11 cellular contexts compared by ENCODE assay signal in the genomic region with DNA sequence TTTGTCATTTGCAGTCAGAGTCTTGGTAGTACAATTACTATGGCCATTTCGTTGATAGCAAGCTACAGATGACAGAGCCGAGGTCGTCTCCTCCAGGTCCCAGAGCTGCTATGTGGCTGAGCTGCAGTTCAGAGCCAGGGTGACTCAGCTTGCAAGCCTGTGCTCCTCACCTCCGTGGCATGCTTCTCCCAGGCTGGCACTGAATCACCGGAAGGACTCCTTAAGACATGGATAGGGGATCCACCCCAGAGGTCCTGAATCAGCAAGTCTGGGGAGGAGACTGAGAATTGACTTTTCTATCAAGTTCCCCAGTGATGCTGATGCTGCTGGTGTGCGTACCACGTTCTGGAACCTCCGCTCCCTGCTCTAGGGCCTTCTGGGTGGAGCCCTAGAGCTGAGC.
DNase-seq lines count a peak whose midpoint lies in the region; ATAC-seq, FAIRE-seq and TF ChIP-seq lines count a peak whose summit lies in the region.
"Had no signal": no experiment of that assay in that cellular context is flagged by ENCODE, and none has a peak within 500 bp of the region (broad histone marks: within the 10 kb centered on the region; RNA-seq: fewer than 3 reads in every experiment).

No MANE protein-coding gene starts in this region.

- peak overlapping the region; percentile 42 for H3K9ac ChIP-seq in astrocyte (ENCODE audit: low read length)

- H3K36me3 ChIP-seq in A673 (ENCODE audit: insufficient read depth, low read length, poor library complexity, severe bottlenecking) (no peaks in the 10 kb centered on the region), astrocyte (ENCODE audit: insufficient read depth, low read length) (no peaks in the 10 kb centered on the region), gastrocnemius medialis (no peaks in the 10 kb centered on the region)

- in situ Hi-C loops in gastrocnemius medialis (cut with MboI; ENCODE audit: low sequenced_read_pairs in 4 of 4): no loop called here

- H3K27me3 Mint-ChIP-seq in astrocyte (ENCODE audit: low read depth, unreplicated experiment): peaks cover 11% of the 10 kb centered on the region
- H3K27me3 Mint-ChIP-seq: dendritic cell treated with granulocyte-macrophage colony-stimulating factor and Interleukin-4, amounts not matched to agents 40 ng/mL and 50 ng/mL, for 4 days had no signal

- H3K9me3 ChIP-seq in A673 (ENCODE audit: low read depth, low read length, poor library complexity, severe bottlenecking) (no peaks in the 10 kb centered on the region), astrocyte (ENCODE audit: insufficient read depth, low read depth, low read length) (no peaks in the 10 kb centered on the region), gastrocnemius medialis (no peaks in the 10 kb centered on the region)

- H3K79me2 ChIP-seq in astrocyte (ENCODE audit: insufficient read depth, low read length): no peaks in the 10 kb centered on the region

- no peaks in the 10 kb centered on the region for H4K20me1 ChIP-seq in astrocyte (ENCODE audit: insufficient read depth, low read length)

- CTCF ChIA-PET in A673 (lab: Charles Lee): no interaction called here

- TF ChIP-seq POLR2A in gastrocnemius medialis (IDR thresholded peaks at IDR 0.05): no peak

- TF ChIP-seq CTCF in A673 (conservative IDR thresholded peaks at IDR 0.05; ENCODE audit: low read depth, low read length): no peak
- no peak for TF ChIP-seq CTCF in astrocyte (IDR thresholded peaks at IDR 0.05; ENCODE audit: insufficient read depth, low read depth, low read length)
- no peak for TF ChIP-seq CTCF in gastrocnemius medialis (IDR thresholded peaks at IDR 0.05 in 4 of 5, conservative IDR thresholded peaks at IDR 0.05 in 1 of 5)

- H3K27ac ChIP-seq in A673 (ENCODE audit: low read depth, low read length, poor library complexity, severe bottlenecking) (no peak overlapping the region), astrocyte (ENCODE audit: low read depth, low read length) (peak overlapping the region; percentile 70), gastrocnemius medialis (no peak overlapping the region)

- H3K4me3 ChIP-seq in A673 (ENCODE audit: low read depth, low read length, poor library complexity, severe bottlenecking) (no peak overlapping the region), astrocyte (ENCODE audit: insufficient read depth, low read depth, low read length) (no peak overlapping the region), gastrocnemius medialis (no peak overlapping the region)

- DNase-seq in A673 (ENCODE audit: low spot score) (peak; percentile 21), HPDE6-E6E7 (ENCODE audit: extremely low spot score) (peak; percentile 100), astrocyte (ENCODE audit: low read depth) (peak; percentile 93), islet precursor cell (peak; percentile 86), GDM1 (lab: John Stamatoyannopoulos, UW) (no peak), NCI-H2029 (lab: John Stamatoyannopoulos, UW) (no peak), gastrocnemius medialis (no peak)
- DNase-seq in activated CD4-positive, alpha-beta T cell treated with anti-CD3 and anti-CD28 coated beads, Interleukin-2, amount 50 U/mL, for 48 hours: no peak
- DNase-seq: C1 segment of cervical spinal cord had no signal

- ATAC-seq in gastrocnemius medialis: no peak
- ATAC-seq: activated T-helper 17 cell treated with anti-CD3 and anti-CD28 coated beads, Interleukin-2, amount 50 U/mL, for 72 hours had no signal

- peak; percentile 100 for FAIRE-seq in astrocyte (lab: Jason Lieb, UNC)

- peak overlapping the region; percentile 70 for H3K4me3 Mint-ChIP-seq in astrocyte (ENCODE audit: unreplicated experiment)
- H3K4me3 Mint-ChIP-seq: activated T-helper 17 cell treated with anti-CD3 and anti-CD28 coated beads, Interleukin-2, amount 50 U/mL, for 72 hours; dendritic cell treated with granulocyte-macrophage colony-stimulating factor and Interleukin-4, amounts not matched to agents 40 ng/mL and 50 ng/mL, for 4 days had no signal

- intact Hi-C loops in A673 (cut with micrococcal nuclease; ENCODE audit: unreplicated experiment): no loop called here
- intact Hi-C loops in gastrocnemius medialis (cut with DNase I; ENCODE audit: low total_unique reads): no loop called here

- H3K36me3 Mint-ChIP-seq in astrocyte (ENCODE audit: low read depth, unreplicated experiment): peaks cover 1% of the 10 kb centered on the region

- H3K9me3 Mint-ChIP-seq in astrocyte (ENCODE audit: unreplicated experiment): peaks cover 7% of the 10 kb centered on the region
- H3K9me3 Mint-ChIP-seq: activated T-helper 17 cell treated with anti-CD3 and anti-CD28 coated beads, Interleukin-2, amount 50 U/mL, for 72 hours; dendritic cell treated with granulocyte-macrophage colony-stimulating factor and Interleukin-4, amounts not matched to agents 40 ng/mL and 50 ng/mL, for 4 days had no signal

- H3K4me1 ChIP-seq in A673 (ENCODE audit: insufficient read depth, low read length, poor library complexity, severe bottlenecking): no peaks in the 10 kb centered on the region
- peaks cover 18% of the 10 kb centered on the region for H3K4me1 ChIP-seq in astrocyte (ENCODE audit: insufficient read depth, low read length)
- H3K4me1 ChIP-seq in gastrocnemius medialis: no peaks in the 10 kb centered on the region

- H3K27ac Mint-ChIP-seq in astrocyte (ENCODE audit: unreplicated experiment): peak overlapping the region; percentile 90
- H3K27ac Mint-ChIP-seq: activated T-helper 17 cell treated with anti-CD3 and anti-CD28 coated beads, Interleukin-2, amount 50 U/mL, for 72 hours; dendritic cell treated with granulocyte-macrophage colony-stimulating factor and Interleukin-4, amounts not matched to agents 40 ng/mL and 50 ng/mL, for 4 days had no signal

- no TSS peak for BruUV-seq in A673 (replicated peaks; lab: Mats Ljungman, UMichigan)

- peak overlapping the region; percentile 43 for H3K4me2 ChIP-seq in astrocyte (ENCODE audit: low read length)

- peaks cover 16% of the 10 kb centered on the region for H3K4me1 Mint-ChIP-seq in astrocyte (ENCODE audit: low read depth, unreplicated experiment)
- H3K4me1 Mint-ChIP-seq: activated T-helper 17 cell treated with anti-CD3 and anti-CD28 coated beads, Interleukin-2, amount 50 U/mL, for 72 hours had no signal

- H3K27me3 ChIP-seq in A673 (replicated peaks; ENCODE audit: insufficient read depth, low read depth, low read length, poor library complexity): no peaks in the 10 kb centered on the region
- H3K27me3 ChIP-seq in astrocyte (ENCODE audit: insufficient read depth, low read length): no peaks in the 10 kb centered on the region
- no peaks in the 10 kb centered on the region for H3K27me3 ChIP-seq in gastrocnemius medialis

- H2AFZ ChIP-seq in astrocyte (ENCODE audit: low read depth, low read length): no peak overlapping the region

- POLR2A ChIA-PET in A673 (lab: Charles Lee; ENCODE audit: low non-redundant PET): no interaction called here

Comparison
In these comparisons a context has a peak if more than half of its experiments do, and no peak if none do; other contexts are left out.
1. DNase-seq: peak in A673 (single experiment), HPDE6-E6E7 (single experiment), astrocyte (single experiment) and islet precursor cell (single experiment); none in GDM1 (single experiment), NCI-H2029 (single experiment), gastrocnemius medialis (0 of 2) and activated CD4-positive, alpha-beta T cell treated with anti-CD3 and anti-CD28 coated beads, Interleukin-2, amount 50 U/mL, for 48 hours (0 of 2).